25 cellular contexts compared by ENCODE assay signal in the genomic region with DNA sequence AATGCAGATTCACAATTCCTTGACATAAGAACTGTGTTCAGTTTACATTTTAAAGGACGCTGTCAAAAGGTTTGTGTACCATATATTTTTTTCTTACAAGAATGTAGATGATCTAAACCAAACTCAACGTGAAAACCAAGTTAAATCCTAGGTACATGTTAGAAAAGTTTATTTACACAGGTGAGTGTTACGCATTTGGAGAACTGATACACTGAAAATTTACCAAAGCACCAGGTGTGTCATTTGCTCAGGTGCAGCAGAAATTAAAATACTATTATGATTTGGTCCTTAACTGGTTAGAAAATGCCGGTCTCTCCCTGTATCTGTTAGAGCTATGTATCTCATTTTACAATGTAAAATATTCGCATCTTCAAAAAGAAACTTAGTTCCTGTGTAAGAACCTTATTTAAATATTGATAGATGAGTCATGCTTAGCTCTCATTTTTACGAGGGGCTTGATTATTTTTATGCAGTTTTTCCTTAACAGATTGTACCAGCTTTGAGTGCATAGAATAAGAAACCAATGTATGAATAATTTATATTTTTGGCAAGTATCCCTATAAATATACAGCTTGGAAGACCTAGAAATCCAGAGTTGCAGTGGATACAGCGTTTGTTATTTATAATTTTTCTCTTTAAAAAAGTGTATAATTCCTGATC. TPM values are rescaled to one million over a fixed set of nuclear protein-coding genes. Genes with fewer than 3 reads are reported as not detected.
DNase-seq lines count a peak whose midpoint lies in the region; ATAC-seq, FAIRE-seq and TF ChIP-seq lines count a peak whose summit lies in the region.
"Had no signal": no experiment of that assay in that cellular context is flagged by ENCODE, and none has a peak within 500 bp of the region (broad histone marks: within the 10 kb centered on the region; RNA-seq: fewer than 3 reads in every experiment).

No MANE protein-coding gene starts in this region.

- no peaks in the 10 kb centered on the region for H3K9me3 Mint-ChIP-seq in MCF 10A (ENCODE audit: unreplicated experiment)
- H3K9me3 Mint-ChIP-seq: CD8-positive, alpha-beta T cell; HFFc6 had no signal

- CTCF ChIA-PET in PC-3 (lab: Charles Lee) (no interaction called here), MCF 10A (lab: Yijun Ruan, JAX) (interaction anchor here (1.0 kb wide), 1 partner anchor 308 kb away, joined by 3 read pairs; no protein-coding TSS in a partner anchor)

- no peak overlapping the region for H3K4me3 Mint-ChIP-seq in MCF 10A (ENCODE audit: unreplicated experiment)
- H3K4me3 Mint-ChIP-seq: B cell; CD8-positive, alpha-beta T cell; HFFc6 had no signal

- POLR2A ChIA-PET in PC-3 (lab: Charles Lee; ENCODE audit: unreplicated experiment) = no interaction called here
- POLR2A ChIA-PET in MCF 10A (lab: Yijun Ruan, JAX) = interaction anchor here (0.7 to 1.2 kb wide), 2 partner anchors 14 to 30 kb away, joined by 3 to 4 read pairs; no protein-coding TSS in a partner anchor

- no peak overlapping the region for H3K27ac Mint-ChIP-seq in MCF 10A (ENCODE audit: low read depth, unreplicated experiment)
- H3K27ac Mint-ChIP-seq: B cell; CD8-positive, alpha-beta T cell; HFFc6 had no signal

- intact Hi-C loops in PC-3 (cut with micrococcal nuclease) = no loop called here
- intact Hi-C loops in MCF 10A (cut with micrococcal nuclease) = no loop called here

- no peak for TF ChIP-seq POLR2A in Peyer's patch (IDR thresholded peaks at IDR 0.05)

- H2AFZ ChIP-seq in PC-3 (ENCODE audit: low read length) = no peak overlapping the region

- H3K9me3 ChIP-seq in PC-3 (ENCODE audit: low read length) = no peaks in the 10 kb centered on the region
- no peaks in the 10 kb centered on the region for H3K9me3 ChIP-seq in Peyer's patch
- H3K9me3 ChIP-seq: BLaER1 treated with 17β-estradiol and CSF1 and Interleukin-3, amounts not matched to agents 10 nM and 100 nM had no signal

- H3K4me3 ChIP-seq in LNCaP clone FGC (ENCODE audit: low read depth, low read length) = peak overlapping the region; percentile 6; the same call in 1 of the 2 replicates
- no peak overlapping the region for H3K4me3 ChIP-seq in PC-3 (ENCODE audit: low read length)
- no peak overlapping the region for H3K4me3 ChIP-seq in Peyer's patch
- H3K4me3 ChIP-seq: BLaER1 treated with 17β-estradiol and CSF1 and Interleukin-3, amounts not matched to agents 10 nM and 100 nM; K562 had no signal

- H3F3A ChIP-seq in PC-3 (ENCODE audit: low read length, unreplicated experiment) = no peaks in the 10 kb centered on the region

- no peaks in the 10 kb centered on the region for H3K27me3 ChIP-seq in PC-3 (ENCODE audit: low read length)
- H3K27me3 ChIP-seq in Peyer's patch = no peaks in the 10 kb centered on the region
- H3K27me3 ChIP-seq: BLaER1 treated with 17β-estradiol and CSF1 and Interleukin-3, amounts not matched to agents 10 nM and 100 nM had no signal

- no peaks in the 10 kb centered on the region for H3K79me2 ChIP-seq in PC-3 (ENCODE audit: low read length)

- no peaks in the 10 kb centered on the region for H4K20me1 ChIP-seq in PC-3 (ENCODE audit: low read length)
- H4K20me1 ChIP-seq: BLaER1 treated with 17β-estradiol and CSF1 and Interleukin-3, amounts not matched to agents 10 nM and 100 nM had no signal

- ATAC-seq in PC-3 (peak; percentile 73), HG02642 (IDR thresholded peaks at IDR 0.05; ENCODE audit: poor library complexity, unreplicated experiment) (no peak)
- ATAC-seq: CD8-positive, alpha-beta T cell; HCT116; K562 had no signal

- H3K9ac ChIP-seq in PC-3 (ENCODE audit: low read length) = no peak overlapping the region
- H3K9ac ChIP-seq: BLaER1 treated with 17β-estradiol and CSF1 and Interleukin-3, amounts not matched to agents 10 nM and 100 nM had no signal

- H3K27me3 Mint-ChIP-seq in MCF 10A (ENCODE audit: insufficient read depth, unreplicated experiment) = no peaks in the 10 kb centered on the region
- H3K27me3 Mint-ChIP-seq: B cell had no signal

- H3K4me2 ChIP-seq in PC-3 (ENCODE audit: low read length) = peak overlapping the region; percentile 23; the same call in 1 of the 2 replicates
- H3K4me2 ChIP-seq: BLaER1 treated with 17β-estradiol and CSF1 and Interleukin-3, amounts not matched to agents 10 nM and 100 nM had no signal

- H3K27ac ChIP-seq in PC-3 (ENCODE audit: low read length) (peak overlapping the region; percentile 13; the same call in 1 of the 2 replicates), Peyer's patch (no peak overlapping the region)
- H3K27ac ChIP-seq: 22Rv1; BLaER1 treated with 17β-estradiol and CSF1 and Interleukin-3, amounts not matched to agents 10 nM and 100 nM; HL-60 had no signal

- H3K36me3 Mint-ChIP-seq in MCF 10A (ENCODE audit: insufficient read depth, unreplicated experiment) = peaks cover 39% of the 10 kb centered on the region

- no peaks in the 10 kb centered on the region for H3K4me1 Mint-ChIP-seq in MCF 10A (ENCODE audit: insufficient read depth, unreplicated experiment)
- H3K4me1 Mint-ChIP-seq: B cell had no signal

- no peak for TF ChIP-seq CTCF in LNCaP clone FGC (IDR thresholded peaks at IDR 0.05; ENCODE audit: control insufficient read depth, extremely low read depth, insufficient read depth)
- TF ChIP-seq CTCF in PC-3 (conservative IDR thresholded peaks at IDR 0.05; ENCODE audit: low read depth, low read length) = no peak
- TF ChIP-seq CTCF in Peyer's patch (IDR thresholded peaks at IDR 0.05) = no peak
- TF ChIP-seq CTCF in MCF 10A (IDR thresholded peaks at IDR 0.05; ENCODE audit: unreplicated experiment) = no peak

- H3K4me1 ChIP-seq in PC-3 (ENCODE audit: insufficient read depth, low read length) (peaks cover 15% of the 10 kb centered on the region), Peyer's patch (no peaks in the 10 kb centered on the region)
- H3K4me1 ChIP-seq: BLaER1 treated with 17β-estradiol and CSF1 and Interleukin-3, amounts not matched to agents 10 nM and 100 nM had no signal

- peak; percentile 17 for FAIRE-seq in urothelium cell line (lab: Jason Lieb, UNC)
- FAIRE-seq: GM18507, HTR-8/SVneo, K562 had no signal

- H3K36me3 ChIP-seq in PC-3 (ENCODE audit: low read depth, low read length) (peaks cover 17% of the 10 kb centered on the region; the same call in 1 of the 2 replicates), Peyer's patch (peaks cover 0 to 36% (median 0%) of the 10 kb centered on the region in 3 donors)

- no peaks in the 10 kb centered on the region for H3K9me2 ChIP-seq in PC-3 (replicated peaks; ENCODE audit: low read length)

- DNase-seq in DMS53 (lab: John Stamatoyannopoulos, UW) (peak; percentile 37), DMS53 treated with DMSO at 0.1 percent for 48 hours (lab: John Stamatoyannopoulos, UW; ENCODE audit: unreplicated experiment) (no peak), LNCaP clone FGC (ENCODE audit: low read depth) (no peak), PC-3 (peak; percentile 52), urothelium cell line (ENCODE audit: low spot score) (no peak), Peyer's patch (no peak), MCF 10A (ENCODE audit: unreplicated experiment) (no peak)
- DNase-seq: CD8-positive, alpha-beta T cell; DMS 273 treated with DMSO at 0.1 percent for 48 hours; DMS79; GDM1; GOT3; H7; HFFc6; IMR-90 had no signal

- BruUV-seq in PC-3 (replicated peaks; lab: Mats Ljungman, UMichigan) = no TSS peak
- no TSS peak for BruUV-seq in MCF 10A (replicated peaks; lab: Mats Ljungman, UMichigan)

RNA-seq across cellular contexts. Expression of gene MFF, which starts 25.1 kb away (rescaled TPM):
- total RNA-seq in PC-3 (2014; rRNA removed) (85.6 and 103 TPM in 2 replicates), Peyer's patch (100 to 1,000 TPM in 3 of 4 donors, 10 to 100 TPM in 1; 64.8 to 182 (median 109) TPM), MCF 10A (2022) (81.2 and 90.2 TPM in 2 replicates)

RNA-seq across cellular contexts. Expression of gene TM4SF20, which starts 29.0 kb away (rescaled TPM):
- total RNA-seq in PC-3 (2014; rRNA removed) = not detected in 2 replicates
- 100 to 1,000 TPM in 3 of 4 donors, 1 to 10 TPM in 1; 4.1 to 489 (median 221) TPM for total RNA-seq in Peyer's patch
- not detected in 2 replicates for total RNA-seq in MCF 10A (2022)
- total RNA-seq: B cell; CD8-positive, alpha-beta T cell; Daoy; H7; K562 had no signal

RNA-seq across cellular contexts. Expression of gene SCYGR1, which starts 37.6 kb away (rescaled TPM):
- total RNA-seq in PC-3 (2014; rRNA removed) (not detected in 2 replicates), Peyer's patch (not detected), MCF 10A (2022) (not detected in 2 replicates)
- total RNA-seq: B cell; CD8-positive, alpha-beta T cell; Daoy; H7; HFFc6; IMR-90; K562 had no signal

Comparison
In these comparisons a context has a peak if more than half of its experiments do, and no peak if none do; other contexts are left out.
1. DNase-seq: peak in DMS53 (single experiment) and PC-3 (single experiment); none in DMS53 treated with DMSO at 0.1 percent for 48 hours (single experiment), LNCaP clone FGC (single experiment), urothelium cell line (single experiment), Peyer's patch (0 of 3) and MCF 10A (single experiment).